ENCODE assay signal across 17 cellular contexts in the genomic region with DNA sequence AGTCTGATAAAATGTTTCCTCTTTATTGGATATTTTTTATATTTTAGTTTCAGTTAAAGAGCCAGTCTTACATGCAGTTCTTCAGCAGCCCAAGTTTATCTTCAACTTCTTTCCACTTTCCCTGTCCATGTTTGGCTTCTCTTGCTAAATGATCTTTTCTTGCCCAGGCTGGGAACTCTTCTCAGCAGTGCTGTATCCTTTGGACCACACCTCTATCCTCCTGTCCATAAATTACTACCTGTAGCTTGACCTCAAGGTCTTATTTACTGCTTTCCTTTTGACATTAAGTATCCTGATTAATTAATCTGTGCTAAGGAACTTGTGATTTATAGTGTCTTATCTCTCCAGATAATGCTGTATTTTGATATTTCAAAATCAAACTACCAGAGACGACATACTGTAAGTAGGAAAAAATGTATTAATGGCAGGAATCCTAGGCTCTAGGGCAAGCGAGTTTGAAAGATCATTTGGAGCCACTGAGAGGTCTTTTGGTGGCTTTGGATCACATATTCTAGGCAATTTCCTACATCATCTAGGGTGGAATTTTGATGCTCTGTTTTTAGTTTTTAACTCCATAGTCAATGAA. TPM values are rescaled to one million over a fixed set of nuclear protein-coding genes. Genes with fewer than 3 reads are reported as not detected.
DNase-seq lines count a peak whose midpoint lies in the region; ATAC-seq, FAIRE-seq and TF ChIP-seq lines count a peak whose summit lies in the region.
"Had no signal": no experiment of that assay in that cellular context is flagged by ENCODE, and none has a peak within 500 bp of the region (broad histone marks: within the 10 kb centered on the region; RNA-seq: fewer than 3 reads in every experiment).

No MANE protein-coding gene starts in this region.

- H3K27me3 ChIP-seq in liver (ENCODE audit: control insufficient read depth in 4 of 4, insufficient read depth in 4 of 4, low read length in 3 of 4) (no peaks in the 10 kb centered on the region), right lobe of liver (no peaks in the 10 kb centered on the region), astrocyte (ENCODE audit: insufficient read depth, low read length) (no peaks in the 10 kb centered on the region)

- no peak for TF ChIP-seq CTCF in liver (IDR thresholded peaks at IDR 0.05; ENCODE audit: low read depth, low read length, missing input control)
- no peak for TF ChIP-seq CTCF in right lobe of liver (IDR thresholded peaks at IDR 0.05)
- TF ChIP-seq CTCF in astrocyte (IDR thresholded peaks at IDR 0.05; ENCODE audit: insufficient read depth, low read depth, low read length), result no peak

- no peaks in the 10 kb centered on the region for H3K9me3 Mint-ChIP-seq in astrocyte (ENCODE audit: unreplicated experiment)
- no peaks in the 10 kb centered on the region for H3K9me3 Mint-ChIP-seq in activated CD4-positive, alpha-beta T cell treated with anti-CD3 and anti-CD28 coated beads for 36 hours (ENCODE audit: low read depth)
- H3K9me3 Mint-ChIP-seq: CD14-positive monocyte; CD8-positive, alpha-beta T cell; H9 had no signal

- no peak overlapping the region for H3K27ac Mint-ChIP-seq in astrocyte (ENCODE audit: unreplicated experiment)
- no peak overlapping the region for H3K27ac Mint-ChIP-seq in activated CD4-positive, alpha-beta T cell treated with anti-CD3 and anti-CD28 coated beads for 36 hours
- H3K27ac Mint-ChIP-seq: CD8-positive, alpha-beta T cell; H9 had no signal

- H3K36me3 Mint-ChIP-seq in astrocyte (ENCODE audit: low read depth, unreplicated experiment), result no peaks in the 10 kb centered on the region
- H3K36me3 Mint-ChIP-seq in activated CD4-positive, alpha-beta T cell treated with anti-CD3 and anti-CD28 coated beads for 36 hours (ENCODE audit: low read depth), result no peaks in the 10 kb centered on the region
- H3K36me3 Mint-ChIP-seq: CD14-positive monocyte; CD8-positive, alpha-beta T cell had no signal

- no peaks in the 10 kb centered on the region for H3K27me3 Mint-ChIP-seq in astrocyte (ENCODE audit: low read depth, unreplicated experiment)
- H3K27me3 Mint-ChIP-seq in activated CD4-positive, alpha-beta T cell treated with anti-CD3 and anti-CD28 coated beads for 36 hours, result peaks cover 3% of the 10 kb centered on the region

- no peak for TF ChIP-seq RAD21 in liver (IDR thresholded peaks at IDR 0.05)

- no peak for FAIRE-seq in astrocyte (lab: Jason Lieb, UNC)

- no peak overlapping the region for H2AFZ ChIP-seq in astrocyte (ENCODE audit: low read depth, low read length)

- POLR2A ChIA-PET in activated CD4-positive, alpha-beta T cell treated with anti-CD3 and anti-CD28 coated beads for 36 hours (lab: Charles Lee), result no interaction called here

- TF ChIP-seq POLR2A in right lobe of liver (IDR thresholded peaks at IDR 0.05), result no peak

- H3K36me3 ChIP-seq in liver (ENCODE audit: control insufficient read depth in 4 of 4, insufficient read depth in 3 of 4, low read depth in 1 of 4, low read length in 3 of 4) (no peaks in the 10 kb centered on the region), right lobe of liver (no peaks in the 10 kb centered on the region), astrocyte (ENCODE audit: insufficient read depth, low read length) (no peaks in the 10 kb centered on the region)

- DNase-seq in right lobe of liver (no peak), astrocyte (ENCODE audit: low read depth) (peak; percentile 59), sciatic nerve (ENCODE audit: low spot score) (no peak), hypothalamus (lab: John Stamatoyannopoulos, UW) (no peak)
- no peak for DNase-seq in activated CD4-positive, alpha-beta T cell treated with anti-CD3 and anti-CD28 coated beads for 36 hours
- DNase-seq: CD8-positive, alpha-beta T cell; COR-L47; DMS53; GF-D8; GOT3; H9 had no signal

- no peaks in the 10 kb centered on the region for H3K79me2 ChIP-seq in astrocyte (ENCODE audit: insufficient read depth, low read length)

- intact Hi-C loops in right lobe of liver (cut with DNase I) (no loop called here), sciatic nerve (cut with DNase I) (loop anchor here (10.0 kb wide), 1 partner anchor 503 kb away; no protein-coding TSS in a partner anchor)
- intact Hi-C loops in activated CD4-positive, alpha-beta T cell treated with anti-CD3 and anti-CD28 coated beads for 36 hours (cut with DNase I, micrococcal nuclease), result loop anchor here (5.0 kb wide), 3 partner anchors 121 to 281 kb away; partner anchors contain the start of gene PTGS2 (in 1 of the 2)

- no peak overlapping the region for H3K4me3 ChIP-seq in liver (ENCODE audit: low read depth in 1 of 3, low read length in 3 of 3)
- H3K4me3 ChIP-seq in right lobe of liver, result no peak overlapping the region
- H3K4me3 ChIP-seq in astrocyte (ENCODE audit: insufficient read depth, low read depth, low read length), result no peak overlapping the region

- ATAC-seq in right lobe of liver (no peak), sciatic nerve (peak; percentile 58), GM18867 (IDR thresholded peaks at IDR 0.05; ENCODE audit: unreplicated experiment) (no peak)
- no peak for ATAC-seq in activated CD4-positive, alpha-beta T cell treated with anti-CD3 and anti-CD28 coated beads for 36 hours
- ATAC-seq: CD8-positive, alpha-beta T cell had no signal

- H3K27ac ChIP-seq in liver (ENCODE audit: low read depth in 1 of 2, low read length in 2 of 2), result no peak overlapping the region
- H3K27ac ChIP-seq in right lobe of liver, result no peak overlapping the region
- no peak overlapping the region for H3K27ac ChIP-seq in astrocyte (ENCODE audit: low read depth, low read length)
- H3K27ac ChIP-seq: 22Rv1 had no signal

- H3K4me2 ChIP-seq in astrocyte (ENCODE audit: low read length), result no peak overlapping the region

- H3K4me3 Mint-ChIP-seq in astrocyte (ENCODE audit: unreplicated experiment), result no peak overlapping the region
- H3K4me3 Mint-ChIP-seq in activated CD4-positive, alpha-beta T cell treated with anti-CD3 and anti-CD28 coated beads for 36 hours, result no peak overlapping the region
- H3K4me3 Mint-ChIP-seq: CD14-positive monocyte; CD8-positive, alpha-beta T cell; H9 had no signal

- H3K9ac ChIP-seq in liver (ENCODE audit: low read depth in 1 of 2, low read length in 2 of 2), result no peak overlapping the region
- H3K9ac ChIP-seq in astrocyte (ENCODE audit: low read length), result no peak overlapping the region

- H3K4me1 ChIP-seq in liver (ENCODE audit: control insufficient read depth in 4 of 4, insufficient read depth in 4 of 4, low read length in 3 of 4), result no peaks in the 10 kb centered on the region
- H3K4me1 ChIP-seq in right lobe of liver, result no peaks in the 10 kb centered on the region
- H3K4me1 ChIP-seq in astrocyte (ENCODE audit: insufficient read depth, low read length), result peaks cover 6% of the 10 kb centered on the region

- WGBS in liver, result 77% methylated on average over 2 of the region's 2 CpGs
- 63% methylated on average over 2 of the region's 2 CpGs for WGBS in right lobe of liver (ENCODE audit: insufficient coverage, low coverage, low lambda C conversion rate, missing lambda C conversion rate)

- H3K9me3 ChIP-seq in liver (ENCODE audit: control insufficient read depth in 4 of 4, low read length in 3 of 4), result no peaks in the 10 kb centered on the region
- no peaks in the 10 kb centered on the region for H3K9me3 ChIP-seq in right lobe of liver
- no peaks in the 10 kb centered on the region for H3K9me3 ChIP-seq in astrocyte (ENCODE audit: insufficient read depth, low read depth, low read length)

- CTCF ChIA-PET in activated CD4-positive, alpha-beta T cell treated with anti-CD3 and anti-CD28 coated beads for 36 hours (lab: Charles Lee), result interaction anchor here (0.6 kb wide), 1 partner anchor 961 kb away, joined by 3 read pairs; no protein-coding TSS in a partner anchor

- H3K4me1 Mint-ChIP-seq in astrocyte (ENCODE audit: low read depth, unreplicated experiment), result peaks cover 5% of the 10 kb centered on the region
- H3K4me1 Mint-ChIP-seq in activated CD4-positive, alpha-beta T cell treated with anti-CD3 and anti-CD28 coated beads for 36 hours, result no peaks in the 10 kb centered on the region
- H3K4me1 Mint-ChIP-seq: H9 had no signal

- no peaks in the 10 kb centered on the region for H4K20me1 ChIP-seq in astrocyte (ENCODE audit: insufficient read depth, low read length)

TF ChIP-seq in liver, 16 proteins besides CTCF, POLR2A, EP300 and RAD21:
- TF ChIP-seq, protein P1, sequence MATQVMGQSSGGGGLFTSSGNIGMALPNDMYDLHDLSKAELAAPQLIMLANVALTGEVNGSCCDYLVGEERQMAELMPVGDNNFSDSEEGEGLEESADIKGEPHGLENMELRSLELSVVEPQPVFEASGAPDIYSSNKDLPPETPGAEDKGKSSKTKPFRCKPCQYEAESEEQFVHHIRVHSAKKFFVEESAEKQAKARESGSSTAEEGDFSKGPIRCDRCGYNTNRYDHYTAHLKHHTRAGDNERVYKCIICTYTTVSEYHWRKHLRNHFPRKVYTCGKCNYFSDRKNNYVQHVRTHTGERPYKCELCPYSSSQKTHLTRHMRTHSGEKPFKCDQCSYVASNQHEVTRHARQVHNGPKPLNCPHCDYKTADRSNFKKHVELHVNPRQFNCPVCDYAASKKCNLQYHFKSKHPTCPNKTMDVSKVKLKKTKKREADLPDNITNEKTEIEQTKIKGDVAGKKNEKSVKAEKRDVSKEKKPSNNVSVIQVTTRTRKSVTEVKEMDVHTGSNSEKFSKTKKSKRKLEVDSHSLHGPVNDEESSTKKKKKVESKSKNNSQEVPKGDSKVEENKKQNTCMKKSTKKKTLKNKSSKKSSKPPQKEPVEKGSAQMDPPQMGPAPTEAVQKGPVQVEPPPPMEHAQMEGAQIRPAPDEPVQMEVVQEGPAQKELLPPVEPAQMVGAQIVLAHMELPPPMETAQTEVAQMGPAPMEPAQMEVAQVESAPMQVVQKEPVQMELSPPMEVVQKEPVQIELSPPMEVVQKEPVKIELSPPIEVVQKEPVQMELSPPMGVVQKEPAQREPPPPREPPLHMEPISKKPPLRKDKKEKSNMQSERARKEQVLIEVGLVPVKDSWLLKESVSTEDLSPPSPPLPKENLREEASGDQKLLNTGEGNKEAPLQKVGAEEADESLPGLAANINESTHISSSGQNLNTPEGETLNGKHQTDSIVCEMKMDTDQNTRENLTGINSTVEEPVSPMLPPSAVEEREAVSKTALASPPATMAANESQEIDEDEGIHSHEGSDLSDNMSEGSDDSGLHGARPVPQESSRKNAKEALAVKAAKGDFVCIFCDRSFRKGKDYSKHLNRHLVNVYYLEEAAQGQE (IDR thresholded peaks at IDR 0.05), result no peak
- TF ChIP-seq, protein P2, sequence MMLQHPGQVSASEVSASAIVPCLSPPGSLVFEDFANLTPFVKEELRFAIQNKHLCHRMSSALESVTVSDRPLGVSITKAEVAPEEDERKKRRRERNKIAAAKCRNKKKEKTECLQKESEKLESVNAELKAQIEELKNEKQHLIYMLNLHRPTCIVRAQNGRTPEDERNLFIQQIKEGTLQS (IDR thresholded peaks at IDR 0.05), result no peak
- peak; percentile 35 for TF ChIP-seq NR2F2 (IDR thresholded peaks at IDR 0.05)
- TF ChIP-seq JUND (IDR thresholded peaks at IDR 0.05), result no peak
- TF ChIP-seq HNF4G (IDR thresholded peaks at IDR 0.05), result no peak

RNA-seq across cellular contexts. Expression of gene PDC, which starts 20.5 kb away (rescaled TPM):
- not detected for total RNA-seq in liver
- under 1 TPM in 1 of 2 donors, not detected in 1; 0.22 TPM for polyA plus RNA-seq in liver
- not detected for total RNA-seq in right lobe of liver
- not detected in 2 replicates for total RNA-seq in astrocyte
- not detected for total RNA-seq in sciatic nerve
- total RNA-seq in activated CD4-positive, alpha-beta T cell treated with anti-CD3 and anti-CD28 coated beads for 36 hours, result not detected
- total RNA-seq: A673; CD8-positive, alpha-beta T cell; H9 had no signal
- polyA plus RNA-seq: BJ, CD14-positive monocyte had no signal

Comparison
In these comparisons a context has a peak if more than half of its experiments do, and no peak if none do; other contexts are left out.
1. intact Hi-C loops: an anchor here in sciatic nerve (10.0 kb wide) and activated CD4-positive, alpha-beta T cell treated with anti-CD3 and anti-CD28 coated beads for 36 hours (5.0 kb wide); none called in right lobe of liver.